ENCODE assay signal across 1 cellular context in genomic region chr6:14661696-14662095, GRCh38.
TF ChIP-seq lines count a peak whose summit lies in the region.

No MANE protein-coding gene starts in this region.

TF ChIP-seq in IMR-90, 13 proteins besides CTCF, POLR2A, EP300 and RAD21:
- no peak for TF ChIP-seq RCOR1 (IDR thresholded peaks at IDR 0.05; ENCODE audit: insufficient replicate concordance, low read length)
- no peak for TF ChIP-seq CEBPB (IDR thresholded peaks at IDR 0.05; ENCODE audit: low read depth, low read length)
- TF ChIP-seq MXI1 (IDR thresholded peaks at IDR 0.05; ENCODE audit: borderline replicate concordance, low read depth, low read length), result no peak
- no peak for TF ChIP-seq USF2 (IDR thresholded peaks at IDR 0.05; ENCODE audit: low read depth, low read length)
- TF ChIP-seq FOS (IDR thresholded peaks at IDR 0.05; ENCODE audit: low read depth, low read length), result no peak
- TF ChIP-seq NFE2L2 (IDR thresholded peaks at IDR 0.05; ENCODE audit: low read depth, low read length), result no peak
- no peak for TF ChIP-seq BHLHE40 (IDR thresholded peaks at IDR 0.05; ENCODE audit: low read depth, low read length)
- TF ChIP-seq CHD1 (IDR thresholded peaks at IDR 0.05; ENCODE audit: low read depth, low read length), result no peak
- TF ChIP-seq MAZ (IDR thresholded peaks at IDR 0.05; ENCODE audit: borderline replicate concordance, low read depth, low read length), result no peak
- TF ChIP-seq ELK1 (IDR thresholded peaks at IDR 0.05; ENCODE audit: borderline replicate concordance, low read depth, low read length), result no peak
- no peak for TF ChIP-seq MAFK (IDR thresholded peaks at IDR 0.05; ENCODE audit: low read depth, low read length)
- no peak for TF ChIP-seq RFX5 (IDR thresholded peaks at IDR 0.05; ENCODE audit: low read depth, low read length)
- no peak for TF ChIP-seq SMC3 (IDR thresholded peaks at IDR 0.05; ENCODE audit: low read depth, low read length)
